Comparison of ENCODE assay signal across 8 cellular contexts in genomic region chr19:38433268-38433733, GRCh38. TPM values are rescaled to one million over a fixed set of nuclear protein-coding genes. Genes with fewer than 3 reads are reported as not detected.
DNase-seq lines count a peak whose midpoint lies in the region; ATAC-seq, FAIRE-seq and TF ChIP-seq lines count a peak whose summit lies in the region.

TSS of gene RYR1 (plus strand) at chr19:38433691. CDS start at chr19:38433830, 139 bp downstream.

- peaks cover 55% of the 10 kb centered on the region for H3K27me3 Mint-ChIP-seq in stimulated activated memory B cell treated with anti-CD40 and anti-IgM and Interleukin-4, amounts not matched to agents 10 μg/mL and 1 μg/mL and 100 μg/mL, for 72 hours

- H3K9ac ChIP-seq in SK-N-SH: no peak within 1 kb of the TSS
- H3K9ac ChIP-seq in GM12878 (ENCODE audit: control insufficient read depth, insufficient read depth, low read length): no peak within 1 kb of the TSS

- no peak for FAIRE-seq in GM12878 (lab: Jason Lieb, UNC)

- H3K9me2 ChIP-seq in SK-N-SH: no peaks in the 10 kb centered on the region

- no peaks in the 10 kb centered on the region for H3K79me2 ChIP-seq in SK-N-SH (ENCODE audit: insufficient read depth)
- no peaks in the 10 kb centered on the region for H3K79me2 ChIP-seq in GM12878 (ENCODE audit: control insufficient read depth, insufficient read depth, low read length)

- no peak for TF ChIP-seq EP300 in SK-N-SH (IDR thresholded peaks at IDR 0.05; ENCODE audit: borderline replicate concordance in 1 of 2, low read depth in 1 of 2, low read length in 1 of 2)
- no peak for TF ChIP-seq EP300 in GM12878 (IDR thresholded peaks at IDR 0.05; ENCODE audit: borderline replicate concordance in 1 of 2, control insufficient read depth in 1 of 2, low read depth in 2 of 2, low read length in 2 of 2)

- no TSS peak for BruUV-seq in GM12878 (replicated peaks; lab: Mats Ljungman, UMichigan)

- H3K27ac Mint-ChIP-seq in stimulated activated memory B cell treated with anti-CD40 and anti-IgM and Interleukin-4, amounts not matched to agents 10 μg/mL and 1 μg/mL and 100 μg/mL, for 72 hours: no peak within 1 kb of the TSS

- in situ Hi-C loops in GM12878 (cut with MboI): no loop called here

- H3K4me3 Mint-ChIP-seq in stimulated activated memory B cell treated with anti-CD40 and anti-IgM and Interleukin-4, amounts not matched to agents 10 μg/mL and 1 μg/mL and 100 μg/mL, for 72 hours: peak within 1 kb of the TSS; percentile 21

- H3K36me3 ChIP-seq in SK-N-SH (replicated peaks in 1 of 2; ENCODE audit: control insufficient read depth in 1 of 2, insufficient read depth in 2 of 2, low read length in 1 of 2) (no peaks in the 10 kb centered on the region), GM12878 (ENCODE audit: control insufficient read depth in 2 of 2, insufficient read depth in 2 of 2, low read length in 1 of 2) (no peaks in the 10 kb centered on the region)

- H3K36me3 Mint-ChIP-seq in stimulated activated memory B cell treated with anti-CD40 and anti-IgM and Interleukin-4, amounts not matched to agents 10 μg/mL and 1 μg/mL and 100 μg/mL, for 72 hours: no peaks in the 10 kb centered on the region

- CTCF ChIA-PET in SK-N-SH (lab: Yijun Ruan, JAX) (no interaction called here), GM12878 (lab: Yijun Ruan, JAX) (no interaction called here)

- no peak within 1 kb of the TSS for H3K27ac ChIP-seq in SK-N-SH (ENCODE audit: low read depth in 2 of 2, low read length in 1 of 2)
- no peak within 1 kb of the TSS for H3K27ac ChIP-seq in GM12878 (ENCODE audit: control insufficient read depth, insufficient read depth)

- no peaks in the 10 kb centered on the region for H3F3A ChIP-seq in SK-N-SH (replicated peaks; ENCODE audit: insufficient read depth)

- SMC1A ChIA-PET in GM12878 (lab: Charles Lee; ENCODE audit: uncharacterized antibody, unreplicated experiment): no interaction called here

- no peak within 1 kb of the TSS for H2AFZ ChIP-seq in SK-N-SH (ENCODE audit: low read depth)
- peak within 1 kb of the TSS; percentile 31; the same call in 1 of the 2 replicates for H2AFZ ChIP-seq in GM12878 (ENCODE audit: control insufficient read depth, low read depth, low read length)

- peaks cover 13% of the 10 kb centered on the region; the same call in 1 of the 2 replicates for H3K27me3 ChIP-seq in SK-N-SH (ENCODE audit: insufficient read depth)
- H3K27me3 ChIP-seq in GM12878 (replicated peaks in 1 of 2; ENCODE audit: control insufficient read depth in 2 of 2, insufficient read depth in 2 of 2, low read length in 1 of 2): no peaks in the 10 kb centered on the region

- RAD21 ChIA-PET in GM12878 (lab: Charles Lee; ENCODE audit: unreplicated experiment): no interaction called here

- POLR2A ChIA-PET in SK-N-SH (lab: Yijun Ruan, JAX) (no interaction called here), GM12878 (lab: Charles Lee) (no interaction called here)

- intact Hi-C loops in GM12878 (cut with micrococcal nuclease; ENCODE audit: unreplicated experiment) (no loop called here), left colon (cut with DNase I, micrococcal nuclease) (no loop called here)

- H3K9me3 Mint-ChIP-seq in stimulated activated memory B cell treated with anti-CD40 and anti-IgM and Interleukin-4, amounts not matched to agents 10 μg/mL and 1 μg/mL and 100 μg/mL, for 72 hours: no peaks in the 10 kb centered on the region

- ATAC-seq in GM12878 (peak; percentile 83), left colon (no peak)
- ATAC-seq in stimulated activated memory B cell treated with anti-CD40 and anti-IgM and Interleukin-4, amounts not matched to agents 10 μg/mL and 1 μg/mL and 100 μg/mL, for 72 hours: peak; percentile 68

- H3K9me3 ChIP-seq in SK-N-SH (no peaks in the 10 kb centered on the region), GM12878 (replicated peaks; ENCODE audit: control insufficient read depth, insufficient read depth, low read length) (no peaks in the 10 kb centered on the region)

- DNase-seq in GM10266 (ENCODE audit: extremely low spot score) (peak; percentile 67), SK-N-SH (peak; percentile 90), GM12878 (ENCODE audit: low read depth, low spot score) (no peak), left colon (peak; percentile 48 to 59), SIG-M5 treated with dmso at 0.1 percent for 504 hours (lab: John Stamatoyannopoulos, UW; ENCODE audit: unreplicated experiment) (no peak), middle frontal gyrus (ENCODE audit: extremely low spot score, low spot score) (no peak), SHP77 treated with DMSO at 0.1 percent for 48 hours (lab: John Stamatoyannopoulos, UW) (no peak)

- H3K4me1 ChIP-seq in SK-N-SH (ENCODE audit: control insufficient read depth in 1 of 2, insufficient read depth in 2 of 2, low read depth in 1 of 2, low read length in 1 of 2) (no peaks in the 10 kb centered on the region; a peak in 1 of 4 replicates), GM12878 (ENCODE audit: control insufficient read depth, insufficient read depth, low read length) (no peaks in the 10 kb centered on the region)

- TF ChIP-seq RAD21 in SK-N-SH (IDR thresholded peaks at IDR 0.05; ENCODE audit: low read length): no peak
- no peak for TF ChIP-seq RAD21 in GM12878 (IDR thresholded peaks at IDR 0.05; ENCODE audit: insufficient read depth, low read depth, low read length)

- no peak for TF ChIP-seq POLR2A in GM12878 (IDR thresholded peaks at IDR 0.05; ENCODE audit: low read depth, low read length)

- TF ChIP-seq CTCF in GM10266 (IDR thresholded peaks at IDR 0.05; ENCODE audit: control insufficient read depth, insufficient read depth, low read depth, missing control alignments): no peak
- no peak for TF ChIP-seq CTCF in SK-N-SH (IDR thresholded peaks at IDR 0.05)
- no peak for TF ChIP-seq CTCF in GM12878 (IDR thresholded peaks at IDR 0.05 in 2 of 3, conservative IDR thresholded peaks at IDR 0.05 in 1 of 3; ENCODE audit: control insufficient read depth in 2 of 3, extremely low read depth in 1 of 3, insufficient read depth in 1 of 3, low read depth in 3 of 3, low read length in 3 of 3)

- 27% methylated on average over 16 of the region's 20 CpGs for WGBS in SK-N-SH (ENCODE audit: low lambda C conversion rate)
- WGBS in GM12878 (ENCODE audit: insufficient coverage, insufficient replicate concordance, low lambda C conversion rate, missing lambda C conversion rate): 15% methylated on average over 20 of the region's 20 CpGs

- peaks cover 32% of the 10 kb centered on the region for H3K4me1 Mint-ChIP-seq in stimulated activated memory B cell treated with anti-CD40 and anti-IgM and Interleukin-4, amounts not matched to agents 10 μg/mL and 1 μg/mL and 100 μg/mL, for 72 hours

- H4K20me1 ChIP-seq in SK-N-SH (ENCODE audit: insufficient read depth): no peaks in the 10 kb centered on the region
- no peaks in the 10 kb centered on the region for H4K20me1 ChIP-seq in GM12878 (ENCODE audit: control insufficient read depth, insufficient read depth)

- H3K4me3 ChIP-seq in SK-N-SH (ENCODE audit: low read depth in 2 of 2, low read length in 1 of 2) (no peak within 1 kb of the TSS), GM12878 (no peak within 1 kb of the TSS)

- H3K4me2 ChIP-seq in SK-N-SH (no peak within 1 kb of the TSS), GM12878 (ENCODE audit: control insufficient read depth, insufficient read depth) (peak within 1 kb of the TSS; percentile 38; the same call in 1 of the 2 replicates)

TF ChIP-seq in GM12878, 131 proteins besides CTCF, POLR2A, EP300 and RAD21 (continues in another document):
- TF ChIP-seq BACH1 (IDR thresholded peaks at IDR 0.05; ENCODE audit: borderline replicate concordance) (no peak), SPI1 (IDR thresholded peaks at IDR 0.05; ENCODE audit: borderline replicate concordance, insufficient read depth, low read depth, low read length) (peak; percentile 16; the same call in 1 of the 2 replicates), SIN3A (IDR thresholded peaks at IDR 0.05; ENCODE audit: low read depth, low read length) (no peak), RELB (IDR thresholded peaks at IDR 0.05; ENCODE audit: low read depth) (no peak)

RNA-seq across cellular contexts. Expression of gene RYR1, which starts in this region (rescaled TPM):
- under 0.01 TPM in 2 replicates for polyA plus RNA-seq in SK-N-SH (2012; rRNA removed)
- under 0.01 TPM in 2 replicates for polyA plus RNA-seq in SK-N-SH (2012; cell fraction: cytosol; rRNA removed)
- polyA plus RNA-seq in SK-N-SH (2012; cell fraction: nucleus; rRNA removed): 0.02 and 0.08 TPM in 2 replicates
- 2.0 TPM in 2 replicates for total RNA-seq in GM12878 (2013; cell fraction: nucleolus; rRNA removed)
- total RNA-seq in GM12878 (2014; rRNA removed): 0.11 TPM in 2 replicates
- 0.04 and 0.28 TPM in 2 replicates for total RNA-seq in GM12878 (2014; rRNA removed; fragmentation: Illumina TruSeq; extraction: Trizol)
- total RNA-seq in GM12878 (2021): 0.28 and 0.88 TPM in 2 replicates
- polyA plus RNA-seq in GM12878 (2011; ENCODE audit: low read depth): 0.08 TPM
- 0.03 and 0.07 TPM in 2 replicates for polyA plus RNA-seq in GM12878 (2011; rRNA removed)
- 0.03 and 0.13 TPM in 2 replicates for polyA plus RNA-seq in GM12878 (2011; cell fraction: cytosol; rRNA removed)
- polyA plus RNA-seq in GM12878 (2011; cell fraction: nucleus; rRNA removed): 0.10 and 0.15 TPM in 2 replicates
- 0.31 and 0.51 TPM in 2 replicates for polyA plus RNA-seq in GM12878 (2012)
- polyA plus RNA-seq in GM12878 (2014; fragmentation: Illumina TruSeq; extraction: Trizol): 0.05 and 0.32 TPM in 2 replicates
- under 1 TPM; under 0.01 to 0.02 TPM for polyA plus RNA-seq in GM12878 (2014; fragmentation: Nextera tagmentation; extraction: Ambion mirVana)
- polyA plus RNA-seq in GM12878 (2014; rRNA removed): 0.10 and 0.22 TPM in 2 replicates
- under 1 TPM in 1 of 2 experiments, not detected in 1; 0.04 TPM for polyA plus RNA-seq in GM12878 (2016; fragmentation: Nextera tagmentation; extraction: Ambion mirVana)
- polyA minus RNA-seq in GM12878 (2011; rRNA and poly(A)+ RNA removed): under 0.01 and 0.07 TPM in 2 replicates
- not detected in 2 replicates for polyA minus RNA-seq in GM12878 (2011; cell fraction: cytosol; rRNA and poly(A)+ RNA removed)
- polyA minus RNA-seq in GM12878 (2011; cell fraction: nucleus; rRNA and poly(A)+ RNA removed): under 0.01 and 0.57 TPM in 2 replicates
- total RNA-seq in left colon: 1 to 10 TPM in 1 of 2 donors, under 1 TPM in 1; 0.76 to 1.7 TPM

Comparison
In these comparisons a context has a peak if more than half of its experiments do, and no peak if none do; other contexts are left out.
1. Peak in DNase-seq in SK-N-SH; RNA of the gene not detected or under 1 TPM.
2. DNase-seq: peak in GM10266 (single experiment) and left colon (2 of 2); none in GM12878 (single experiment), SIG-M5 treated with dmso at 0.1 percent for 504 hours (single experiment), middle frontal gyrus (single experiment) and SHP77 treated with DMSO at 0.1 percent for 48 hours (single experiment).